Comparison of ENCODE assay signal across 1 cellular context in the genomic region with DNA sequence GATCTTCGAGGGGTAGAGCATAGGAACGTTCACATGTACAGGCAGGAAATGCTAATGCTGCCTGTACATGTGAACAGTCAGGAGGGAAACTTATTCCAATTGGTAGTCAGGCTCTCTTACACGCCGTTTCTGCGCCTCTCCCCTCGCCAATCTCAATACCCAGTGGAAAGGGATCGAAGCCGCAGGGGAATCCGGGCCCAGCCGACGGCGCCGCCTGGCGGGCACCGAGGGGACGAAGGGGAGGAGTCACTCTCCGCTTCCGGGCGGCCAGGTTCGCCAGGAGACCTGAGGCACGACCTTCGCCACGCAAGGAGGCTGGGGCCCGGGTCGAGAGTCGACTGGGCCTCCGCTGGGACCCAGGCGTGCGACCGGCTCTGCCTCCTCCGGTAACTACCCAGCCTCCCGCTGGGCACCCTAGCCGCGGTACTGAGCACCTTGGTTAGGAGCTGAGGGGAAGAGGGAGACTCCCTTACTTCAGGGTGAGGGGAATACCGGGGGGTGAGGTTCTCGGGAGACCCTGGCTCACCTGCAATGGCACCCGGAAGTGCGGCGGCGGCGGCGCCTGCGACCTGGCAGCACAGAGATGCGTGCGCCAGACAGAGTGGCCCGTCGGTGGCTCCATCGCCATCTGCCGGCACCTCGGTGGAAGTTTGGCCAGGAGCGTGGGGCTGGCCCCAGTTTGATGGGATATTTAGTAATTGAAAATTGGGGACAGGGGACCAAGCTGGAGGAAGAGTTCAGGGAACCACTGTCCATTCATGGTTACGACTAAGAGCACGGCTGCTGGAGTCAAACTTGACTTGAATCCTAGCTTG.
A peak's percentile ranks its signal among the peaks of the same experiment; 100 is the strongest.
TF ChIP-seq lines count a peak whose summit lies in the region.

Gene PIGO, minus strand, starts transcription at position 557 of the 815 bp plus-strand sequence. CDS start 1,026 bp downstream, outside the sequence.

TF ChIP-seq in K562, 482 proteins besides CTCF, POLR2A, EP300 and RAD21 (continued from another document):
- TF ChIP-seq, protein P1, sequence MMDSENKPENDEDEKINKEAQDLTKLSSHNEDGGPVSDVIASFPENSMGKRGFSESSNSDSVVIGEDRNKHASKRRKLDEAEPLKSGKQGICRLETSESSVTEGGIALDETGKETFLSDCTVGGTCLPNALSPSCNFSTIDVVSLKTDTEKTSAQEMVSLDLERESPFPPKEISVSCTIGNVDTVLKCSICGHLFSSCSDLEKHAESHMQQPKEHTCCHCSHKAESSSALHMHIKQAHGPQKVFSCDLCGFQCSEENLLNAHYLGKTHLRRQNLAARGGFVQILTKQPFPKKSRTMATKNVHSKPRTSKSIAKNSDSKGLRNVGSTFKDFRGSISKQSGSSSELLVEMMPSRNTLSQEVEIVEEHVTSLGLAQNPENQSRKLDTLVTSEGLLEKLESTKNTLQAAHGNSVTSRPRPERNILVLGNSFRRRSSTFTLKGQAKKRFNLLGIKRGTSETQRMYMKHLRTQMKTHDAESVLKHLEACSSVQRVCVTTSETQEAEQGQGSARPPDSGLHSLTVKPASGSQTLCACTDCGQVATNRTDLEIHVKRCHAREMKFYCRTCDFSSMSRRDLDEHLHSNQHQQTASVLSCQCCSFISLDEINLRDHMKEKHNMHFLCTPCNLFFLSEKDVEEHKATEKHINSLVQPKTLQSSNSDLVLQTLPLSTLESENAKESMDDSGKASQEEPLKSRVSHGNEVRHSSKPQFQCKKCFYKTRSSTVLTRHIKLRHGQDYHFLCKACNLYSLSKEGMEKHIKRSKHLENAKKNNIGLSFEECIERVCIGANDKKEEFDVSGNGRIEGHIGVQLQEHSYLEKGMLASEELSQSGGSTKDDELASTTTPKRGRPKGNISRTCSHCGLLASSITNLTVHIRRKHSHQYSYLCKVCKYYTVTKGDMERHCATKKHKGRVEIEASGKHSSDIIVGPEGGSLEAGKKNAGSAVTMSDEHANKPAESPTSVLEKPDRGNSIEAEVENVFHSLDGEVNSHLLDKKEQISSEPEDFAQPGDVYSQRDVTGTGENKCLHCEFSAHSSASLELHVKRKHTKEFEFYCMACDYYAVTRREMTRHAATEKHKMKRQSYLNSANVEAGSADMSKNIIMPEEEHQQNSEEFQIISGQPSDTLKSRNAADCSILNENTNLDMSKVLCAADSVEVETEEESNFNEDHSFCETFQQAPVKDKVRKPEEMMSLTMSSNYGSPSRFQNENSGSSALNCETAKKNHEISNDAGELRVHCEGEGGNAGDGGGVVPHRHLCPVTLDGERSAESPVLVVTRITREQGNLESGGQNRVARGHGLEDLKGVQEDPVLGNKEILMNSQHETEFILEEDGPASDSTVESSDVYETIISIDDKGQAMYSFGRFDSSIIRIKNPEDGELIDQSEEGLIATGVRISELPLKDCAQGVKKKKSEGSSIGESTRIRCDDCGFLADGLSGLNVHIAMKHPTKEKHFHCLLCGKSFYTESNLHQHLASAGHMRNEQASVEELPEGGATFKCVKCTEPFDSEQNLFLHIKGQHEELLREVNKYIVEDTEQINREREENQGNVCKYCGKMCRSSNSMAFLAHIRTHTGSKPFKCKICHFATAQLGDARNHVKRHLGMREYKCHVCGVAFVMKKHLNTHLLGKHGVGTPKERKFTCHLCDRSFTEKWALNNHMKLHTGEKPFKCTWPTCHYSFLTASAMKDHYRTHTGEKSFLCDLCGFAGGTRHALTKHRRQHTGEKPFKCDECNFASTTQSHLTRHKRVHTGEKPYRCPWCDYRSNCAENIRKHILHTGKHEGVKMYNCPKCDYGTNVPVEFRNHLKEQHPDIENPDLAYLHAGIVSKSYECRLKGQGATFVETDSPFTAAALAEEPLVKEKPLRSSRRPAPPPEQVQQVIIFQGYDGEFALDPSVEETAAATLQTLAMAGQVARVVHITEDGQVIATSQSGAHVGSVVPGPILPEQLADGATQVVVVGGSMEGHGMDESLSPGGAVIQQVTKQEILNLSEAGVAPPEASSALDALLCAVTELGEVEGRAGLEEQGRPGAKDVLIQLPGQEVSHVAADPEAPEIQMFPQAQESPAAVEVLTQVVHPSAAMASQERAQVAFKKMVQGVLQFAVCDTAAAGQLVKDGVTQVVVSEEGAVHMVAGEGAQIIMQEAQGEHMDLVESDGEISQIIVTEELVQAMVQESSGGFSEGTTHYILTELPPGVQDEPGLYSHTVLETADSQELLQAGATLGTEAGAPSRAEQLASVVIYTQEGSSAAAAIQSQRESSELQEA (IDR thresholded peaks at IDR 0.05; ENCODE audit: low read depth): no peak
- peak; percentile 98 for TF ChIP-seq ELF1 (tag; IDR thresholded peaks at IDR 0.05)
- no peak for TF ChIP-seq DACH1 (IDR thresholded peaks at IDR 0.05; ENCODE audit: partially characterized antibody)
